Comparison of ENCODE assay signal across 9 cellular contexts in genomic region chr17:68356520-68356919, GRCh38.
DNase-seq lines count a peak whose midpoint lies in the region; ATAC-seq and TF ChIP-seq lines count a peak whose summit lies in the region.
"Had no signal": no experiment of that assay in that cellular context is flagged by ENCODE, and none has a peak within 500 bp of the region (broad histone marks: within the 10 kb centered on the region; RNA-seq: fewer than 3 reads in every experiment).

No MANE protein-coding gene starts in this region.

- TF ChIP-seq CTCF in brain microvascular endothelial cell (IDR thresholded peaks at IDR 0.05; ENCODE audit: low read depth, low read length, missing control alignments) (no peak), ovary (IDR thresholded peaks at IDR 0.05) (no peak)

- peak; percentile 71 for DNase-seq in GF-D8 (lab: John Stamatoyannopoulos, UW)
- DNase-seq in T-helper 22 cell (ENCODE audit: low read depth) = peak; percentile 62
- DNase-seq in brain microvascular endothelial cell = peak; percentile 34
- DNase-seq in stimulated activated CD8-positive, alpha-beta memory T cell treated with anti-CD3 and anti-CD28 coated beads, Interleukin-7, amount 100 ng/mL, for 4 hours (ENCODE audit: low read depth in 2 of 2) = peak; percentile 47 to 50
- DNase-seq in ovary = no peak
- no peak for DNase-seq in epidermal melanocyte (ENCODE audit: insufficient read length, low spot score)

- no peak for TF ChIP-seq EP300 in ovary (IDR thresholded peaks at IDR 0.05)

- H3K4me3 ChIP-seq in brain microvascular endothelial cell (ENCODE audit: low read depth, low read length) (no peak overlapping the region), ovary (no peak overlapping the region)
- H3K4me3 ChIP-seq: thoracic aorta had no signal

- no peaks in the 10 kb centered on the region for H3K4me1 ChIP-seq in ovary (ENCODE audit: insufficient read depth)

- in situ Hi-C loops in brain microvascular endothelial cell (cut with HindIII; ENCODE audit: low pct_ligation_motif_present, low sequenced_read_pairs) = no loop called here

- H3K27me3 ChIP-seq in brain microvascular endothelial cell (replicated peaks) (no peaks in the 10 kb centered on the region), ovary (no peaks in the 10 kb centered on the region)

- intact Hi-C loops in ovary (cut with DNase I) = no loop called here

- 90 to 94% (median 93%) methylated on average over 8 of the region's 8 CpGs for WGBS in ovary, 3 donors

- no peak overlapping the region for H3K27ac ChIP-seq in brain microvascular endothelial cell
- no peak overlapping the region for H3K27ac ChIP-seq in ovary
- H3K27ac ChIP-seq: thoracic aorta had no signal

- no peak for TF ChIP-seq POLR2A in ovary (IDR thresholded peaks at IDR 0.05)

- peak; percentile 99 for ATAC-seq in HG02884 (IDR thresholded peaks at IDR 0.05; ENCODE audit: unreplicated experiment)
- ATAC-seq in HG03469 (IDR thresholded peaks at IDR 0.05; ENCODE audit: unreplicated experiment) = no peak

- H3K36me3 ChIP-seq in brain microvascular endothelial cell (replicated peaks) (no peaks in the 10 kb centered on the region), ovary (no peaks in the 10 kb centered on the region)
- H3K36me3 ChIP-seq: thoracic aorta had no signal

- no peaks in the 10 kb centered on the region for H3K9me3 ChIP-seq in ovary
- H3K9me3 ChIP-seq: thoracic aorta had no signal

Comparison
In these comparisons a context has a peak if more than half of its experiments do, and no peak if none do; other contexts are left out.
1. DNase-seq: peak in GF-D8 (single experiment), T-helper 22 cell (single experiment), brain microvascular endothelial cell (single experiment) and stimulated activated CD8-positive, alpha-beta memory T cell treated with anti-CD3 and anti-CD28 coated beads, Interleukin-7, amount 100 ng/mL, for 4 hours (2 of 2); none in ovary (0 of 5) and epidermal melanocyte (single experiment).